ENCODE assay signal across 25 cellular contexts in genomic region chr1:70415882-70416281, GRCh38. TPM values are rescaled to one million over a fixed set of nuclear protein-coding genes. Genes with fewer than 3 reads are reported as not detected.
DNase-seq lines count a peak whose midpoint lies in the region; ATAC-seq and TF ChIP-seq lines count a peak whose summit lies in the region.
"Had no signal": no experiment of that assay in that cellular context is flagged by ENCODE, and none has a peak within 500 bp of the region (broad histone marks: within the 10 kb centered on the region; RNA-seq: fewer than 3 reads in every experiment).

No MANE protein-coding gene starts in this region.

- no peaks in the 10 kb centered on the region for H3K27me3 Mint-ChIP-seq in progenitor cell of endocrine pancreas
- H3K27me3 Mint-ChIP-seq: activated CD4-positive, alpha-beta memory T cell treated with anti-CD3 and anti-CD28 coated beads for 36 hours; activated naive CD4-positive, alpha-beta T cell treated with anti-CD3 and anti-CD28 coated beads, Interleukin-2, amount 50 U/mL, for 24 hours; activated T-helper 17 cell treated with anti-CD3 and anti-CD28 coated beads, Interleukin-2, amount 50 U/mL, for 72 hours; naive thymus-derived CD8-positive, alpha-beta T cell; stimulated activated naive B cell treated with anti-CD40 and anti-IgM and Interleukin-4, amounts not matched to agents 10 μg/mL and 1 μg/mL and 100 μg/mL, for 72 hours had no signal

- H3K4me3 Mint-ChIP-seq in progenitor cell of endocrine pancreas (ENCODE audit: low read depth) = no peak overlapping the region
- H3K4me3 Mint-ChIP-seq: activated CD4-positive, alpha-beta memory T cell treated with anti-CD3 and anti-CD28 coated beads for 36 hours; activated naive CD4-positive, alpha-beta T cell treated with anti-CD3 and anti-CD28 coated beads, Interleukin-2, amount 50 U/mL, for 24 hours; activated T-helper 17 cell treated with anti-CD3 and anti-CD28 coated beads, Interleukin-2, amount 50 U/mL, for 72 hours; H9; naive thymus-derived CD8-positive, alpha-beta T cell; stimulated activated naive B cell treated with anti-CD40 and anti-IgM and Interleukin-4, amounts not matched to agents 10 μg/mL and 1 μg/mL and 100 μg/mL, for 72 hours had no signal

- no TSS peak for BruUV-seq in OCI-LY7 (replicated peaks; lab: Mats Ljungman, UMichigan)

- POLR2A ChIA-PET in OCI-LY7 (lab: Charles Lee) = no interaction called here

- H3K4me1 ChIP-seq in OCI-LY7 (ENCODE audit: insufficient read depth, low read length, poor library complexity, severe bottlenecking) = peaks cover 28% of the 10 kb centered on the region

- no peaks in the 10 kb centered on the region for H3K9me2 ChIP-seq in OCI-LY7 (ENCODE audit: insufficient read depth, low read length)

- TF ChIP-seq CTCF in OCI-LY7 (conservative IDR thresholded peaks at IDR 0.05; ENCODE audit: low read length) = no peak
- no peak for TF ChIP-seq CTCF in progenitor cell of endocrine pancreas (IDR thresholded peaks at IDR 0.05; ENCODE audit: unreplicated experiment)

- DNase-seq in OCI-LY7 (ENCODE audit: low spot score) (no peak), cerebellar nuclear complex (lab: John Stamatoyannopoulos, UW) (no peak), progenitor cell of endocrine pancreas (ENCODE audit: low spot score, unreplicated experiment) (no peak), NCI-H82 (lab: John Stamatoyannopoulos, UW) (no peak)
- DNase-seq: activated CD4-positive, alpha-beta memory T cell treated with anti-CD3 and anti-CD28 coated beads for 36 hours; activated CD4-positive, CD25-positive, alpha-beta regulatory T cell treated with anti-CD3 and anti-CD28 coated beads, Interleukin-2, amount 50 U/mL, for 72 hours; activated CD8-positive, alpha-beta memory T cell treated with anti-CD3 and anti-CD28 coated beads, Interleukin-2, amount 50 U/mL, for 4 hours; amygdala; DMS153; effector CD8-positive, alpha-beta T cell; H9; IMR-90; islet precursor cell; naive thymus-derived CD8-positive, alpha-beta T cell; NCI-H1048; NCI-H187; nucleus accumbens; stimulated activated naive B cell treated with anti-CD40 and anti-IgM and Interleukin-4, amounts not matched to agents 10 μg/mL and 1 μg/mL and 100 μg/mL, for 72 hours; upper lobe of left lung had no signal

- H3K9me3 ChIP-seq in OCI-LY7 (ENCODE audit: low read length) = no peaks in the 10 kb centered on the region
- H3K9me3 ChIP-seq: upper lobe of left lung had no signal

- CTCF ChIA-PET in OCI-LY7 (lab: Charles Lee; ENCODE audit: unreplicated experiment) = no interaction called here

- no peaks in the 10 kb centered on the region for H4K20me1 ChIP-seq in OCI-LY7 (ENCODE audit: insufficient read depth, low read length)

- peak overlapping the region; percentile 30 for H3K4me2 ChIP-seq in OCI-LY7 (ENCODE audit: low read length)

- H3K9me3 Mint-ChIP-seq in progenitor cell of endocrine pancreas (ENCODE audit: low read depth) = no peaks in the 10 kb centered on the region
- H3K9me3 Mint-ChIP-seq: activated CD4-positive, alpha-beta memory T cell treated with anti-CD3 and anti-CD28 coated beads for 36 hours; activated naive CD4-positive, alpha-beta T cell treated with anti-CD3 and anti-CD28 coated beads, Interleukin-2, amount 50 U/mL, for 24 hours; activated T-helper 17 cell treated with anti-CD3 and anti-CD28 coated beads, Interleukin-2, amount 50 U/mL, for 72 hours; H9; naive thymus-derived CD8-positive, alpha-beta T cell had no signal

- no peak overlapping the region for H3K4me3 ChIP-seq in OCI-LY7 (ENCODE audit: low read depth, low read length, poor library complexity, severe bottlenecking)
- H3K4me3 ChIP-seq: upper lobe of left lung had no signal

- H3K4me1 Mint-ChIP-seq in progenitor cell of endocrine pancreas (ENCODE audit: low read depth) = peaks cover 7% of the 10 kb centered on the region

- H3K27ac ChIP-seq in OCI-LY7 (ENCODE audit: low read depth, low read length, poor library complexity, severe bottlenecking) = no peak overlapping the region
- H3K27ac ChIP-seq: RWPE1, upper lobe of left lung had no signal

- peaks cover 13% of the 10 kb centered on the region for H3K36me3 Mint-ChIP-seq in progenitor cell of endocrine pancreas (ENCODE audit: insufficient read depth)

- ATAC-seq in GM18858 (IDR thresholded peaks at IDR 0.05; ENCODE audit: unreplicated experiment) (peak; percentile 17), GM21390 (IDR thresholded peaks at IDR 0.05; ENCODE audit: unreplicated experiment) (peak; percentile 23), HG02885 (IDR thresholded peaks at IDR 0.05; ENCODE audit: poor library complexity, unreplicated experiment) (peak; percentile 25)
- ATAC-seq: activated T-helper 17 cell treated with anti-CD3 and anti-CD28 coated beads, Interleukin-2, amount 50 U/mL, for 72 hours; naive thymus-derived CD8-positive, alpha-beta T cell; stimulated activated naive B cell treated with anti-CD40 and anti-IgM and Interleukin-4, amounts not matched to agents 10 μg/mL and 1 μg/mL and 100 μg/mL, for 72 hours had no signal

- intact Hi-C loops in OCI-LY7 (cut with micrococcal nuclease; ENCODE audit: unreplicated experiment) = loop anchor here (10.0 kb wide), 1 partner anchor 669 kb away; the partner anchor contains the start of gene ZRANB2

- H2AFZ ChIP-seq in OCI-LY7 (ENCODE audit: low read length) = no peak overlapping the region

- H3K79me2 ChIP-seq in OCI-LY7 (ENCODE audit: insufficient read depth, low read depth, low read length) = no peaks in the 10 kb centered on the region; the same call in 1 of the 2 replicates

- H3K27ac Mint-ChIP-seq in progenitor cell of endocrine pancreas = no peak overlapping the region
- H3K27ac Mint-ChIP-seq: activated CD4-positive, alpha-beta memory T cell treated with anti-CD3 and anti-CD28 coated beads for 36 hours; activated naive CD4-positive, alpha-beta T cell treated with anti-CD3 and anti-CD28 coated beads, Interleukin-2, amount 50 U/mL, for 24 hours; activated T-helper 17 cell treated with anti-CD3 and anti-CD28 coated beads, Interleukin-2, amount 50 U/mL, for 72 hours; H9; naive thymus-derived CD8-positive, alpha-beta T cell; stimulated activated naive B cell treated with anti-CD40 and anti-IgM and Interleukin-4, amounts not matched to agents 10 μg/mL and 1 μg/mL and 100 μg/mL, for 72 hours had no signal

- H3K36me3 ChIP-seq in OCI-LY7 (ENCODE audit: insufficient read depth, low read length) = no peaks in the 10 kb centered on the region; the same call in 1 of the 2 replicates

RNA-seq across cellular contexts. Expression of gene CTH, which starts 4.8 kb away (rescaled TPM):
- 6.3 and 9.7 TPM in 2 replicates for total RNA-seq in OCI-LY7 (2014; rRNA removed; shearing (Covaris generic))
- total RNA-seq in OCI-LY7 (2022) = 14.4 and 16.8 TPM in 2 replicates
- total RNA-seq in progenitor cell of endocrine pancreas = 17.3 and 17.6 TPM in 2 replicates
